5 cellular contexts compared by ENCODE assay signal in the genomic region with DNA sequence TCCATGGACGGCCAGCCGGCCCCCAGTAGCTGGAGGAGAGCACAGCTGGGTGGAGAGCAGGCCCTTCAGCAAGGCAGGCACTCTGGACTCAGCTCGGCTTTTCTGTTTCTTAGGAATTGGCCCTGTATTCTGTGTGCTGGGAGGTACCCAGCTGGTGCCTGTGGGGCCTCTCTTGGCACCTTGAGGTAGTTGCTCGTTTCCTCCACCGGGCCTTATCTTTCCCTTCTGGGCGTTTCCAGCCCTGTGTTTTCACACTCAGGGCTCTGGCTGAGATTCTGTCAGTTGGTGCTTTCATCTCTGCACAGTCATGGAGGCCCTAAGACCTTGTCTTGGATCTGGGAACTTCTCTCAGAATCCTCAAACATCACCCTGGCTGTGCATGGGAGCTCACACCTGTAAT. TPM values are rescaled to one million over a fixed set of nuclear protein-coding genes. Genes with fewer than 3 reads are reported as not detected.
"Had no signal": no experiment of that assay in that cellular context is flagged by ENCODE, and none has a peak within 500 bp of the region (broad histone marks: within the 10 kb centered on the region; RNA-seq: fewer than 3 reads in every experiment).

No MANE protein-coding gene starts in this region.

RNA-seq across cellular contexts. Expression of gene CEMP1, which starts 36.3 kb away (rescaled TPM):
- total RNA-seq: GM23248, H1, H7, H9, HFFc6 had no signal
- polyA plus RNA-seq: H1 had no signal
